Comparison of ENCODE assay signal across 9 cellular contexts in the genomic region with DNA sequence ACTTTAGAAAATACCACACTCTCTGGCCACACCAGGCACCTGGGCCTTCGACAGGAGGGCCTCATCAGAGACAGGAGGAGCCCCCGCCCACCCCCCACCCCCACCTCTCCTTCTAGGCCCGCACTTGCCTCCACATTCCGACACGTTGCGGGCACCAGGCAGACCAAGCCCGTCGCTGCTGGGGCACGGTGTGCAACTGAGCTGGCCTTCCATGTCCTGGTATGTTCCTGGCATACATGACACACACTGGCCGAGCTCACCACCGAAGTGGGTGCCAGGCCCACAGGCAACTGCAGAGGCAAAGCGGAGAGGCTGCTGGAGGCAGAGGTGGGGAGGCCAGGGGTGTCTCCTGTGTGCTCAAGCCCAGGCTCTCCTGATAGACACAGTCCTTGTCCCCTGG.
"Had no signal": no experiment of that assay in that cellular context is flagged by ENCODE, and none has a peak within 500 bp of the region (broad histone marks: within the 10 kb centered on the region; RNA-seq: fewer than 3 reads in every experiment).

No MANE protein-coding gene starts in this region.

- H3K9ac ChIP-seq: GM23248 had no signal

- FAIRE-seq: H54, K562 had no signal

- ATAC-seq: K562 had no signal

- H2AFZ ChIP-seq: GM23248 had no signal

- H3K4me3 ChIP-seq: GM23248, K562 had no signal

- DNase-seq: GM23248, GOT3, H9, HCEC 1CT, IMR-90, KG1 had no signal

- H3K27ac ChIP-seq: GM23248, HL-60 had no signal
